20 cellular contexts compared by ENCODE assay signal in the genomic region with DNA sequence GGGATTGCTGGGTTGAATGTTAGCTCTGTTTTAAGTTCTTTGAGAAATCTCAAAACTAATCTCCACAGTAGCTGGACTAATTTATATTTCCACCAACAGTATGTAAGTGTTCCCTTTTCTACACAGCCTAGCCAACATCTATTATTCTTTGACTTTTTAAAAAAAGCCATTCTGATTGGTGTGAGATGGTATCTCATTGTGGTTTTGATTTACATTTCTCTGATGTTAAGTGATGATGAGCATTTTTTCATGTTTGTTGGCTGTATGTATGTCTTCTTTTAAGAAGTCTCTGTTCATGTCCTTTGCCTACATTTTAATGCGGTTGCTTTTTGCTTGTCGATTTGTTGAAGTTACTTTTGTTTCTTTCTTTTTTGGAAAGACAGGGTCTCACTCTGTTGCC.
"Had no signal": no experiment of that assay in that cellular context is flagged by ENCODE, and none has a peak within 500 bp of the region (broad histone marks: within the 10 kb centered on the region; RNA-seq: fewer than 3 reads in every experiment).

No MANE protein-coding gene starts in this region.

- H3K4me1 ChIP-seq: sigmoid colon, testis, vagina had no signal

- H3K36me3 ChIP-seq: sigmoid colon, vagina had no signal

- H3K4me3 Mint-ChIP-seq: activated CD4-positive, alpha-beta memory T cell treated with anti-CD3 and anti-CD28 coated beads for 36 hours; brain; immature natural killer cell; natural killer cell; stimulated activated naive B cell treated with anti-CD40 and anti-IgM and Interleukin-4, amounts not matched to agents 10 μg/mL and 1 μg/mL and 100 μg/mL, for 72 hours; type B pancreatic cell had no signal

- H3K9me3 ChIP-seq: sigmoid colon, testis, vagina had no signal

- H3K9me3 Mint-ChIP-seq: activated CD4-positive, alpha-beta memory T cell treated with anti-CD3 and anti-CD28 coated beads for 36 hours; brain; effector memory CD8-positive, alpha-beta T cell; immature natural killer cell; natural killer cell; type B pancreatic cell had no signal

- DNase-seq: activated CD4-positive, alpha-beta memory T cell treated with anti-CD3 and anti-CD28 coated beads for 36 hours; activated CD4-positive, alpha-beta T cell treated with anti-CD3 and anti-CD28 coated beads for 1 hour; activated naive CD4-positive, alpha-beta T cell treated with Interleukin-2 at 50 U/mL for 16 hours; aorta; effector memory CD8-positive, alpha-beta T cell; foreskin melanocyte; immature natural killer cell; natural killer cell; sigmoid colon; stimulated activated CD4-positive, alpha-beta T cell treated with anti-CD3 and anti-CD28 coated beads, Interleukin-15, amount 100 ng/mL, for 24 hours; stimulated activated naive B cell treated with anti-CD40 and anti-IgM and Interleukin-4, amounts not matched to agents 10 μg/mL and 1 μg/mL and 100 μg/mL, for 72 hours; testis had no signal

- H3K27ac Mint-ChIP-seq: brain; immature natural killer cell; natural killer cell; stimulated activated naive B cell treated with anti-CD40 and anti-IgM and Interleukin-4, amounts not matched to agents 10 μg/mL and 1 μg/mL and 100 μg/mL, for 72 hours; type B pancreatic cell had no signal

- H3K27ac ChIP-seq: hepatocyte, sigmoid colon, testis, vagina had no signal

- H3K27me3 Mint-ChIP-seq: brain had no signal

- H3K4me3 ChIP-seq: hepatocyte, lung, sigmoid colon, smooth muscle cell, testis, vagina had no signal

- H3K27me3 ChIP-seq: sigmoid colon, testis, vagina had no signal

- ATAC-seq: effector memory CD8-positive, alpha-beta T cell; esophagus mucosa; left lobe of liver; natural killer cell; stimulated activated naive B cell treated with anti-CD40 and anti-IgM and Interleukin-4, amounts not matched to agents 10 μg/mL and 1 μg/mL and 100 μg/mL, for 72 hours had no signal

- H3K4me1 Mint-ChIP-seq: brain, immature natural killer cell had no signal

- H3K36me3 Mint-ChIP-seq: activated CD4-positive, alpha-beta memory T cell treated with anti-CD3 and anti-CD28 coated beads for 36 hours; brain; immature natural killer cell; natural killer cell; stimulated activated naive B cell treated with anti-CD40 and anti-IgM and Interleukin-4, amounts not matched to agents 10 μg/mL and 1 μg/mL and 100 μg/mL, for 72 hours; type B pancreatic cell had no signal
